Comparison of ENCODE assay signal across 31 cellular contexts in genomic region chr19:12284631-12285030, GRCh38.
"Had no signal": no experiment of that assay in that cellular context is flagged by ENCODE, and none has a peak within 500 bp of the region (broad histone marks: within the 10 kb centered on the region; RNA-seq: fewer than 3 reads in every experiment).

No MANE protein-coding gene starts in this region.

- H3K4me2 ChIP-seq: smooth muscle cell had no signal

- H2AFZ ChIP-seq: parathyroid adenoma had no signal

- ATAC-seq: naive thymus-derived CD8-positive, alpha-beta T cell; natural killer cell treated with Interleukin-12 subunit alpha and Interleukin-12 subunit beta and Interleukin-15 and Interleukin-18, amount 100 ng/mL, for 72 hours; psoas muscle; right cardiac atrium; sciatic nerve; stimulated activated naive B cell treated with anti-CD40 and anti-IgM and Interleukin-4, amounts not matched to agents 10 μg/mL and 1 μg/mL and 100 μg/mL, for 72 hours; upper lobe of right lung had no signal

- H3K27ac Mint-ChIP-seq: naive B cell; natural killer cell treated with Interleukin-12 subunit alpha and Interleukin-12 subunit beta and Interleukin-15 and Interleukin-18, amount 100 ng/mL, for 72 hours; nephron progenitor cell; progenitor cell of endocrine pancreas; stimulated activated naive B cell treated with anti-CD40 and anti-IgM and Interleukin-4, amounts not matched to agents 10 μg/mL and 1 μg/mL and 100 μg/mL, for 72 hours; stimulated activated naive CD8-positive, alpha-beta T cell treated with anti-CD3 and anti-CD28 coated beads, Interleukin-15, Interleukin-2, amounts not matched to agents 100 ng/mL and 50 ng/mL, for 24 hours; type B pancreatic cell had no signal

- H3K36me3 ChIP-seq: ovary, thyroid gland, upper lobe of right lung, uterus had no signal

- H3K4me3 Mint-ChIP-seq: naive B cell; natural killer cell treated with Interleukin-12 subunit alpha and Interleukin-12 subunit beta and Interleukin-15 and Interleukin-18, amount 100 ng/mL, for 72 hours; nephron progenitor cell; neural crest cell; stimulated activated naive B cell treated with anti-CD40 and anti-IgM and Interleukin-4, amounts not matched to agents 10 μg/mL and 1 μg/mL and 100 μg/mL, for 72 hours; stimulated activated naive CD8-positive, alpha-beta T cell treated with anti-CD3 and anti-CD28 coated beads, Interleukin-15, Interleukin-2, amounts not matched to agents 100 ng/mL and 50 ng/mL, for 24 hours; type B pancreatic cell had no signal

- DNase-seq: naive B cell; naive thymus-derived CD8-positive, alpha-beta T cell; nephron progenitor cell; nucleus accumbens; ovary; psoas muscle; right cardiac atrium; spleen; stimulated activated CD4-positive, alpha-beta T cell treated with anti-CD3 and anti-CD28 coated beads, Interleukin-12 subunit alpha, Interleukin-12 subunit beta, amount 100 ng/mL, for 4 hours; stimulated activated CD4-positive, alpha-beta T cell treated with anti-CD3 and anti-CD28 coated beads, Interleukin-1b, Interleukin-23, amount 100 ng/mL, for 48 hours; stimulated activated CD4-positive, alpha-beta T cell treated with anti-CD3 and anti-CD28 coated beads, Interleukin-4, amount 100 ng/mL, for 1 hour; stimulated activated CD4-positive, alpha-beta T cell treated with anti-CD3 and anti-CD28 coated beads, Interleukin-4, amount 100 ng/mL, for 4 hours; stimulated activated CD8-positive, alpha-beta memory T cell treated with anti-CD3 and anti-CD28 coated beads, Interleukin-4, amount 100 ng/mL, for 48 hours; stimulated activated naive B cell treated with anti-CD40 and anti-IgM and Interleukin-4, amounts not matched to agents 10 μg/mL and 1 μg/mL and 100 μg/mL, for 72 hours; stimulated activated naive CD4-positive, alpha-beta T cell treated with Interleukin-2 at 50 U/mL for 16 hours; stomach; thyroid gland; upper lobe of right lung; uterus had no signal

- H3K4me3 ChIP-seq: ovary, psoas muscle, skin epidermis, smooth muscle cell, spleen, stomach, thoracic aorta, thyroid gland, tibial nerve, upper lobe of right lung, uterus had no signal

- H3K9me3 Mint-ChIP-seq: natural killer cell treated with Interleukin-12 subunit alpha and Interleukin-12 subunit beta and Interleukin-15 and Interleukin-18, amount 100 ng/mL, for 72 hours had no signal

- H3K4me1 ChIP-seq: parathyroid adenoma, uterus had no signal

- H3K27me3 ChIP-seq: neutrophil, ovary, spleen, stomach, thyroid gland, tibial nerve, upper lobe of right lung, uterus had no signal

- H3K9ac ChIP-seq: parathyroid adenoma had no signal

- H3K4me1 Mint-ChIP-seq: nephron progenitor cell, neural crest cell had no signal

- H3K9me3 ChIP-seq: ovary, thyroid gland, upper lobe of right lung, uterus had no signal

- H3K27ac ChIP-seq: neutrophil, ovary, parathyroid adenoma, psoas muscle, skin epidermis, spleen, stomach, thoracic aorta, thyroid gland, tibial nerve, upper lobe of right lung, uterus had no signal

- H3K27me3 Mint-ChIP-seq: naive B cell; naive thymus-derived CD8-positive, alpha-beta T cell; natural killer cell treated with Interleukin-12 subunit alpha and Interleukin-12 subunit beta and Interleukin-15 and Interleukin-18, amount 100 ng/mL, for 72 hours; progenitor cell of endocrine pancreas; stimulated activated naive B cell treated with anti-CD40 and anti-IgM and Interleukin-4, amounts not matched to agents 10 μg/mL and 1 μg/mL and 100 μg/mL, for 72 hours; stimulated activated naive CD8-positive, alpha-beta T cell treated with anti-CD3 and anti-CD28 coated beads, Interleukin-15, Interleukin-2, amounts not matched to agents 100 ng/mL and 50 ng/mL, for 24 hours; type B pancreatic cell had no signal
